Comparison of ENCODE assay signal across 27 cellular contexts in genomic region chr17:12625092-12625491, GRCh38. TPM values are rescaled to one million over a fixed set of nuclear protein-coding genes. Genes with fewer than 3 reads are reported as not detected.
"Had no signal": no experiment of that assay in that cellular context is flagged by ENCODE, and none has a peak within 500 bp of the region (broad histone marks: within the 10 kb centered on the region; RNA-seq: fewer than 3 reads in every experiment).

No MANE protein-coding gene starts in this region.

- H3K4me3 ChIP-seq: Peyer's patch had no signal

- H3K4me3 Mint-ChIP-seq: activated CD4-positive, alpha-beta memory T cell treated with anti-CD3 and anti-CD28 coated beads for 36 hours; activated CD4-positive, alpha-beta T cell treated with anti-CD3 and anti-CD28 coated beads, Interleukin-2, amount 10 ng/mL, durations not matched to agents 7 days and 5 days; activated naive CD4-positive, alpha-beta T cell treated with anti-CD3 and anti-CD28 coated beads for 36 hours; activated naive CD8-positive, alpha-beta T cell; activated T-helper 17 cell treated with anti-CD3 and anti-CD28 coated beads, Interleukin-2, amount 50 U/mL, for 72 hours; T-helper 17 cell had no signal

- H3K9me3 Mint-ChIP-seq: activated naive CD4-positive, alpha-beta T cell treated with anti-CD3 and anti-CD28 coated beads for 36 hours had no signal

- DNase-seq: activated CD4-positive, alpha-beta memory T cell treated with anti-CD3 and anti-CD28 coated beads for 36 hours; activated CD4-positive, alpha-beta T cell treated with anti-CD3 and anti-CD28 coated beads, Interleukin-2, amount 10 ng/mL, durations not matched to agents 7 days and 5 days; activated CD4-positive, CD25-positive, alpha-beta regulatory T cell; activated gamma-delta T cell; activated naive CD4-positive, alpha-beta T cell treated with anti-CD3 and anti-CD28 coated beads for 36 hours; activated T-cell treated with anti-CD3 and anti-CD28 coated beads for 4 hours; activated T-cell treated with anti-CD3 and anti-CD28 coated beads, Interleukin-2, amount 50 U/mL, for 48 hours; amygdala; KG1; NCI-H1092; NCI-H1417 treated with DMSO at 0.1 percent for 48 hours; NCI-H1694; NCI-H2029 treated with DMSO at 0.1 percent for 48 hours; NCI-H345; NCI-H510A; NCI-H69; NK-92 treated with Interleukin-12 subunit alpha and Interleukin-12 subunit beta, amount 100 ng/mL, for 24 hours; Peyer's patch; SHP77 treated with DMSO at 0.1 percent for 48 hours; T-helper 17 cell; T-helper 9 cell had no signal

- H3K27ac Mint-ChIP-seq: activated CD4-positive, alpha-beta memory T cell treated with anti-CD3 and anti-CD28 coated beads for 36 hours; activated CD4-positive, alpha-beta T cell treated with anti-CD3 and anti-CD28 coated beads, Interleukin-2, amount 10 ng/mL, durations not matched to agents 7 days and 5 days; activated naive CD4-positive, alpha-beta T cell treated with anti-CD3 and anti-CD28 coated beads for 36 hours; activated naive CD8-positive, alpha-beta T cell; activated T-helper 17 cell treated with anti-CD3 and anti-CD28 coated beads, Interleukin-2, amount 50 U/mL, for 72 hours; T-helper 17 cell had no signal

- H3K4me1 Mint-ChIP-seq: activated CD4-positive, alpha-beta T cell treated with anti-CD3 and anti-CD28 coated beads, Interleukin-2, amount 10 ng/mL, durations not matched to agents 7 days and 5 days; activated T-helper 17 cell treated with anti-CD3 and anti-CD28 coated beads, Interleukin-2, amount 50 U/mL, for 72 hours; T-helper 17 cell had no signal

- ATAC-seq: activated T-helper 17 cell treated with anti-CD3 and anti-CD28 coated beads, Interleukin-2, amount 50 U/mL, for 72 hours; T-helper 17 cell had no signal

- H3K36me3 Mint-ChIP-seq: activated CD4-positive, alpha-beta memory T cell treated with anti-CD3 and anti-CD28 coated beads for 36 hours; activated naive CD8-positive, alpha-beta T cell had no signal

- H3K4me1 ChIP-seq: Peyer's patch had no signal

- H3K27ac ChIP-seq: Peyer's patch, RWPE1 had no signal

- H3K36me3 ChIP-seq: Peyer's patch had no signal

- H3K9me3 ChIP-seq: Peyer's patch had no signal

- H3K27me3 ChIP-seq: Peyer's patch had no signal

- H3K27me3 Mint-ChIP-seq: activated CD4-positive, alpha-beta memory T cell treated with anti-CD3 and anti-CD28 coated beads for 36 hours; activated CD4-positive, alpha-beta T cell treated with anti-CD3 and anti-CD28 coated beads, Interleukin-2, amount 10 ng/mL, durations not matched to agents 7 days and 5 days; activated naive CD8-positive, alpha-beta T cell; T-helper 17 cell had no signal

RNA-seq across cellular contexts. Expression of gene MYOCD, which starts 40.6 kb away (rescaled TPM):
- total RNA-seq: activated CD4-positive, alpha-beta memory T cell treated with anti-CD3 and anti-CD28 coated beads for 36 hours; activated CD4-positive, alpha-beta T cell treated with anti-CD3 and anti-CD28 coated beads, Interleukin-2, amount 10 ng/mL, durations not matched to agents 7 days and 5 days; activated CD8-positive, alpha-beta memory T cell treated with anti-CD3 and anti-CD28 coated beads for 36 hours; activated naive CD4-positive, alpha-beta T cell treated with anti-CD3 and anti-CD28 coated beads for 36 hours; activated T-helper 17 cell treated with anti-CD3 and anti-CD28 coated beads, Interleukin-2, amount 50 U/mL, for 72 hours; MCF 10A; SK-MEL-5; T-helper 17 cell had no signal
